In genomic region chr2:115160523-115161521, GRCh38 we compare ENCODE assay signal across 11 cellular contexts.
DNase-seq lines count a peak whose midpoint lies in the region; ATAC-seq and TF ChIP-seq lines count a peak whose summit lies in the region.
"Had no signal": no experiment of that assay in that cellular context is flagged by ENCODE, and none has a peak within 500 bp of the region (broad histone marks: within the 10 kb centered on the region; RNA-seq: fewer than 3 reads in every experiment).

No MANE protein-coding gene starts in this region.

- no peak overlapping the region for H3K9ac ChIP-seq in mammary epithelial cell (ENCODE audit: insufficient read depth, low read length)

- dilution Hi-C loops in mammary epithelial cell (cut with HindIII; ENCODE audit: low sequenced_read_pairs): no loop called here

- H3K9me3 ChIP-seq in breast epithelium (no peaks in the 10 kb centered on the region), mammary epithelial cell (replicated peaks; ENCODE audit: insufficient read depth, low read length) (no peaks in the 10 kb centered on the region), transverse colon (no peaks in the 10 kb centered on the region)
- H3K9me3 ChIP-seq: neutrophil had no signal

- H3K4me3 Mint-ChIP-seq in T-helper 2 cell treated with Interferon-gamma antibody and Interleukin-4, amounts not matched to agents 5 μg/mL and 100 μg/mL, for 36 hours: peak overlapping the region; percentile 9
- H3K4me3 Mint-ChIP-seq: CD4-positive, CD25-positive, alpha-beta regulatory T cell had no signal

- intact Hi-C loops in breast epithelium (cut with DNase I; ENCODE audit: low total_unique reads) (no loop called here), mammary epithelial cell (cut with micrococcal nuclease) (no loop called here), transverse colon (cut with DNase I; ENCODE audit: low total_unique reads) (no loop called here)

- no peaks in the 10 kb centered on the region for H3K79me2 ChIP-seq in mammary epithelial cell (ENCODE audit: insufficient read depth, low read length)

- TF ChIP-seq EP300 in transverse colon (IDR thresholded peaks at IDR 0.05; ENCODE audit: low read depth): no peak

- no TSS peak for BruUV-seq in mammary epithelial cell (replicated peaks; lab: Mats Ljungman, UMichigan)

- H3K36me3 ChIP-seq in breast epithelium (peaks cover under 1% of the 10 kb centered on the region), mammary epithelial cell (ENCODE audit: insufficient read depth, low read length) (no peaks in the 10 kb centered on the region), transverse colon (no peaks in the 10 kb centered on the region)
- H3K36me3 ChIP-seq: neutrophil, SJSA1 had no signal

- TF ChIP-seq POLR2A in breast epithelium (IDR thresholded peaks at IDR 0.05) (no peak), transverse colon (IDR thresholded peaks at IDR 0.05) (no peak)

- TF ChIP-seq CTCF in breast epithelium (IDR thresholded peaks at IDR 0.05): no peak
- no peak for TF ChIP-seq CTCF in mammary epithelial cell (conservative IDR thresholded peaks at IDR 0.05 in 1 of 2, IDR thresholded peaks at IDR 0.05 in 1 of 2; ENCODE audit: extremely low read depth in 1 of 2, insufficient read depth in 1 of 2, low read depth in 1 of 2, low read length in 2 of 2)
- no peak for TF ChIP-seq CTCF in transverse colon (IDR thresholded peaks at IDR 0.05)

- no peak overlapping the region for H2AFZ ChIP-seq in mammary epithelial cell (ENCODE audit: low read depth, low read length)

- CTCF ChIA-PET in mammary epithelial cell (lab: Charles Lee; ENCODE audit: low non-redundant PET): no interaction called here

- no peak overlapping the region for H3K27ac Mint-ChIP-seq in T-helper 2 cell treated with Interferon-gamma antibody and Interleukin-4, amounts not matched to agents 5 μg/mL and 100 μg/mL, for 36 hours
- H3K27ac Mint-ChIP-seq: CD4-positive, CD25-positive, alpha-beta regulatory T cell had no signal

- in situ Hi-C loops in mammary epithelial cell (cut with MboI; ENCODE audit: low sequenced_read_pairs in 2 of 2) (no loop called here), transverse colon (cut with MboI; ENCODE audit: low pct_ligation_motif_present in 1 of 4, low pct_unique_long_range_greater_than_20kb in 1 of 4, low sequenced_read_pairs in 3 of 4) (no loop called here)

- H3K27ac ChIP-seq in breast epithelium (no peak overlapping the region), mammary epithelial cell (ENCODE audit: insufficient read depth, low read depth, low read length) (no peak overlapping the region), transverse colon (peak overlapping the region; percentile 55 to 82 (median 78))
- H3K27ac ChIP-seq: neutrophil, SJSA1 had no signal

- no peaks in the 10 kb centered on the region for H3K36me3 Mint-ChIP-seq in T-helper 2 cell treated with Interferon-gamma antibody and Interleukin-4, amounts not matched to agents 5 μg/mL and 100 μg/mL, for 36 hours (ENCODE audit: low read depth)
- H3K36me3 Mint-ChIP-seq: CD4-positive, CD25-positive, alpha-beta regulatory T cell had no signal

- H3K27me3 Mint-ChIP-seq in T-helper 2 cell treated with Interferon-gamma antibody and Interleukin-4, amounts not matched to agents 5 μg/mL and 100 μg/mL, for 36 hours (ENCODE audit: low read depth): peaks cover 22% of the 10 kb centered on the region

- H4K20me1 ChIP-seq in mammary epithelial cell (ENCODE audit: insufficient read depth, low read length): no peaks in the 10 kb centered on the region

- ATAC-seq in left lobe of liver: peak; percentile 50
- no peak for ATAC-seq in GM19455 (IDR thresholded peaks at IDR 0.05; ENCODE audit: unreplicated experiment)
- ATAC-seq in HG03045 (IDR thresholded peaks at IDR 0.05; ENCODE audit: unreplicated experiment): no peak

- H3K4me3 ChIP-seq in breast epithelium: peak overlapping the region in 2 of 3 donors; percentile 45 to 57
- no peak overlapping the region for H3K4me3 ChIP-seq in mammary epithelial cell (replicated peaks in 1 of 3; ENCODE audit: insufficient read depth in 1 of 3, low read depth in 2 of 3, low read length in 3 of 3)
- peak overlapping the region in 3 of 4 donors; percentile 48 to 69 (median 64) for H3K4me3 ChIP-seq in transverse colon
- H3K4me3 ChIP-seq: SJSA1 had no signal

- no peaks in the 10 kb centered on the region for H3K4me1 Mint-ChIP-seq in T-helper 2 cell treated with Interferon-gamma antibody and Interleukin-4, amounts not matched to agents 5 μg/mL and 100 μg/mL, for 36 hours (ENCODE audit: low read depth)

- H3K9me3 Mint-ChIP-seq in T-helper 2 cell treated with Interferon-gamma antibody and Interleukin-4, amounts not matched to agents 5 μg/mL and 100 μg/mL, for 36 hours: no peaks in the 10 kb centered on the region

- no peak for DNase-seq in breast epithelium (ENCODE audit: low spot score in 2 of 2)
- no peak for DNase-seq in mammary epithelial cell
- DNase-seq in T-helper 2 cell treated with Interferon-gamma antibody and Interleukin-4, amounts not matched to agents 5 μg/mL and 100 μg/mL, for 36 hours (ENCODE audit: low spot score): no peak
- no peak for DNase-seq in left lobe of liver (ENCODE audit: low spot score)
- DNase-seq in transverse colon: peak; percentile 47
- DNase-seq in HuH-7.5 (ENCODE audit: low spot score): no peak
- DNase-seq: CD4-positive, CD25-positive, alpha-beta regulatory T cell had no signal

- H3K4me1 ChIP-seq in breast epithelium (no peaks in the 10 kb centered on the region), mammary epithelial cell (ENCODE audit: insufficient read depth, low read length) (no peaks in the 10 kb centered on the region), transverse colon (peaks cover 0 to 8% (median 4%) of the 10 kb centered on the region in 4 donors)
- H3K4me1 ChIP-seq: SJSA1 had no signal

- no peak overlapping the region for H3K4me2 ChIP-seq in mammary epithelial cell (ENCODE audit: insufficient read depth, low read depth, low read length)

- WGBS in mammary epithelial cell (ENCODE audit: low coverage, missing lambda C conversion rate): 35% methylated on average over 16 of the region's 62 CpGs
- 7 to 12% methylated on average over 14 to 36 of the region's 62 CpGs for WGBS in transverse colon (ENCODE audit: low coverage in 1 of 2), 2 donors

- H3K27me3 ChIP-seq in breast epithelium (peaks cover 0 to 57% of the 10 kb centered on the region in 2 donors), mammary epithelial cell (ENCODE audit: insufficient read depth, low read length) (peaks cover 12% of the 10 kb centered on the region), transverse colon (peaks cover 31% of the 10 kb centered on the region)
- H3K27me3 ChIP-seq: SJSA1 had no signal

Comparison
In these comparisons a context has a peak if more than half of its experiments do, and no peak if none do; other contexts are left out.
1. H3K4me3 ChIP-seq: peak in breast epithelium (2 of 3) and transverse colon (3 of 4); none in mammary epithelial cell (0 of 3).
2. H3K27ac ChIP-seq: peak in transverse colon (4 of 4); none in breast epithelium (0 of 2) and mammary epithelial cell (single experiment).